11 cellular contexts compared by ENCODE assay signal in genomic region chr10:133366751-133367150, GRCh38. TPM values are rescaled to one million over a fixed set of nuclear protein-coding genes. Genes with fewer than 3 reads are reported as not detected.
"Had no signal": no experiment of that assay in that cellular context is flagged by ENCODE, and none has a peak within 500 bp of the region (broad histone marks: within the 10 kb centered on the region; RNA-seq: fewer than 3 reads in every experiment).

No MANE protein-coding gene starts in this region.

- H3K4me1 ChIP-seq: HAP-1 had no signal

- H3K4me3 ChIP-seq: GM23248, HAP-1 had no signal

- ATAC-seq: HCT116 had no signal

- H3K9ac ChIP-seq: GM23248 had no signal

- DNase-seq: GM23248, GOT3, H7, HFFc6, IMR-90, KBM-7 had no signal

- H3K9me3 ChIP-seq: HAP-1 had no signal

- H3K27ac ChIP-seq: GM23248, HL-60 had no signal

- H2AFZ ChIP-seq: GM23248 had no signal

RNA-seq across cellular contexts. Expression of gene PAOX, which starts 12.3 kb away (rescaled TPM):
- total RNA-seq: H4 had no signal

RNA-seq across cellular contexts. Expression of gene PRAP1, which starts 19.6 kb away (rescaled TPM):
- total RNA-seq: GM23248, H4, H7, HFFc6, HT1080, IMR-90 had no signal
- polyA plus RNA-seq: GM23248, IMR-90 had no signal
